Comparison of ENCODE assay signal across 26 cellular contexts in the genomic region with DNA sequence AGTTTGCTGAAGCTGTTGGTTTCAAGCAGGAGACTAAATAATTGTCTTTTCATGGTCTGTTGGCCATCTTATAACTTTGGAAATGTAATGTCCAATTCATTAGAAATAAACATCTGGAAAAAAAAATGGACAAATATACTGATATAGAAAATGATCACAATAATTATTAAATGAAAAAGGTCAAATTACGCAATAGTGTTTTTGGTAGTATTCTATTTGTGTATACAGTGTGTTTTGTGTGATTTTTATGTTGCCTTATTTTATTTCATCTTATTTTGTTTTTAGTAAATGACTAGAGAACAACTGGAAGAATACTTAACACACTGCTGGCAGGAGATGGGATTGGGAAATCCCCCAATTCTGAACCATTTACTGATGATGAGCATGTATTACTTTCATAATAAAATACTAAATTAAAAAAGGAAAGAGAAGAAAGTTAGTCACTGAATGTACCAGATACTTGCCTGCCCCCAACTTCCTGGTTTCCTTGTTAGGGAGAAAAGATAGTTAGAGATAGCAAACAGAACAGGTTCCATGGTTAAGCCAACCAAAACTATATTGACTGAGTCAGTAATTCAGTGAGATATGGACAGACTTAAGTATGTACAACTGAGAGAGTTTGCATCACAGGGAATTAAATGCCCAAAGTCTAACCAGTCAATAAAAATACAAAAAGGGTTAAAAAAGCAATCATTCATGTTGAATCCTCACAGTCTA.
"Had no signal": no experiment of that assay in that cellular context is flagged by ENCODE, and none has a peak within 500 bp of the region (broad histone marks: within the 10 kb centered on the region; RNA-seq: fewer than 3 reads in every experiment).

No MANE protein-coding gene starts in this region.

- H3K27ac ChIP-seq: adrenal gland, Peyer's patch, RWPE1 had no signal

- H3K4me1 ChIP-seq: Peyer's patch had no signal

- H3K27me3 ChIP-seq: adrenal gland, Peyer's patch had no signal

- H3K9me3 ChIP-seq: adrenal gland, Peyer's patch had no signal

- ATAC-seq: activated CD8-positive, alpha-beta T cell treated with anti-CD3 and anti-CD28 coated beads, Interleukin-2, amount 10 ng/mL, durations not matched to agents 7 days and 5 days; WTC11 had no signal

- DNase-seq: activated CD4-positive, alpha-beta T cell treated with anti-CD3 and anti-CD28 coated beads for 48 hours; activated CD4-positive, alpha-beta T cell treated with anti-CD3 and anti-CD28 coated beads, Interleukin-2, amount 50 U/mL, for 4 hours; activated CD4-positive, CD25-positive, alpha-beta regulatory T cell treated with anti-CD3 and anti-CD28 coated beads, Interleukin-2, amount 50 U/mL, for 72 hours; activated CD8-positive, alpha-beta memory T cell treated with anti-CD3 and anti-CD28 coated beads, Interleukin-2, amount 50 U/mL, for 48 hours; activated CD8-positive, alpha-beta T cell treated with anti-CD3 and anti-CD28 coated beads, Interleukin-2, amount 10 ng/mL, durations not matched to agents 7 days and 5 days; activated naive CD4-positive, alpha-beta T cell treated with anti-CD3 and anti-CD28 coated beads, Interleukin-2, amount 50 U/mL, for 16 hours; activated naive CD8-positive, alpha-beta T cell treated with anti-CD3 and anti-CD28 coated beads, Interleukin-2, amount 10 ng/mL, durations not matched to agents 7 days and 5 days; activated T-cell treated with anti-CD3 and anti-CD28 coated beads, Interleukin-2, amount 50 U/mL, for 1 hour; adrenal gland; anterior cingulate cortex; cerebellar nuclear complex; KBM-7; MV-4-11; NCI-H1092 treated with DMSO at 0.1 percent for 48 hours; NCI-H1417 treated with DMSO at 0.1 percent for 48 hours; NCI-H1694; NCI-H2029 treated with DMSO at 0.1 percent for 48 hours; NCI-H345; NCI-H510A; NCI-H526 treated with DMSO at 0.1 percent for 48 hours; NK-92 treated with Interleukin-12 subunit alpha and Interleukin-12 subunit beta, amount 100 ng/mL, for 24 hours; Peyer's patch; Right ventricle myocardium superior; T-helper 2 cell had no signal

- H3K4me3 ChIP-seq: adrenal gland, Peyer's patch had no signal

- H3K36me3 ChIP-seq: adrenal gland, Peyer's patch had no signal
